Comparison of ENCODE assay signal across 2 cellular contexts in the genomic region with DNA sequence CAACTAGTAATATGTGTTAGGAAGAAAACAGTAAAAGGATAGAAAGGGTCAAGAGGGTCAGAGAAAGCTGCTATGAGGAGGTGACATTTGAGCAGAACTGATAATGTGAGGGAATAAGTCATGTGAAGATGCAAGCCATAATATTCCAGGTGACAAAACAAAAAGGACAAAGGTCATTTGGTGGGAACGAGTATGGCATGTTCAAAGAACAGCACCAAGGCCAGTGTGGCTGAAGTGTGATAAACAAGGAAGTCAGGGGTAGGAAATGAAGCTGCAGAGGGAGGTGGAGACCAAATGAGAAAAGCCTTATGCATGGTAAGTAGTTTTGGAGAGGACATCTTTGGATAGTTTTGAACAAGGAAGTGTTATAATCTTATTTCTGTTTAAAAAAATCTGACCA.
TF ChIP-seq lines count a peak whose summit lies in the region.

No MANE protein-coding gene starts in this region.

TF ChIP-seq in GM12878, 131 proteins besides CTCF, POLR2A, EP300 and RAD21:
- TF ChIP-seq IKZF1 (conservative IDR thresholded peaks at IDR 0.05) (peak; percentile 45), IKZF2 (IDR thresholded peaks at IDR 0.05) (peak; percentile 25 to 30; a peak in 2 of 4 replicates), POLR2AphosphoS2 (IDR thresholded peaks at IDR 0.05; ENCODE audit: low read depth, low read length) (no peak)

TF ChIP-seq in liver, 16 proteins besides CTCF, POLR2A, EP300 and RAD21:
- TF ChIP-seq, protein P1, sequence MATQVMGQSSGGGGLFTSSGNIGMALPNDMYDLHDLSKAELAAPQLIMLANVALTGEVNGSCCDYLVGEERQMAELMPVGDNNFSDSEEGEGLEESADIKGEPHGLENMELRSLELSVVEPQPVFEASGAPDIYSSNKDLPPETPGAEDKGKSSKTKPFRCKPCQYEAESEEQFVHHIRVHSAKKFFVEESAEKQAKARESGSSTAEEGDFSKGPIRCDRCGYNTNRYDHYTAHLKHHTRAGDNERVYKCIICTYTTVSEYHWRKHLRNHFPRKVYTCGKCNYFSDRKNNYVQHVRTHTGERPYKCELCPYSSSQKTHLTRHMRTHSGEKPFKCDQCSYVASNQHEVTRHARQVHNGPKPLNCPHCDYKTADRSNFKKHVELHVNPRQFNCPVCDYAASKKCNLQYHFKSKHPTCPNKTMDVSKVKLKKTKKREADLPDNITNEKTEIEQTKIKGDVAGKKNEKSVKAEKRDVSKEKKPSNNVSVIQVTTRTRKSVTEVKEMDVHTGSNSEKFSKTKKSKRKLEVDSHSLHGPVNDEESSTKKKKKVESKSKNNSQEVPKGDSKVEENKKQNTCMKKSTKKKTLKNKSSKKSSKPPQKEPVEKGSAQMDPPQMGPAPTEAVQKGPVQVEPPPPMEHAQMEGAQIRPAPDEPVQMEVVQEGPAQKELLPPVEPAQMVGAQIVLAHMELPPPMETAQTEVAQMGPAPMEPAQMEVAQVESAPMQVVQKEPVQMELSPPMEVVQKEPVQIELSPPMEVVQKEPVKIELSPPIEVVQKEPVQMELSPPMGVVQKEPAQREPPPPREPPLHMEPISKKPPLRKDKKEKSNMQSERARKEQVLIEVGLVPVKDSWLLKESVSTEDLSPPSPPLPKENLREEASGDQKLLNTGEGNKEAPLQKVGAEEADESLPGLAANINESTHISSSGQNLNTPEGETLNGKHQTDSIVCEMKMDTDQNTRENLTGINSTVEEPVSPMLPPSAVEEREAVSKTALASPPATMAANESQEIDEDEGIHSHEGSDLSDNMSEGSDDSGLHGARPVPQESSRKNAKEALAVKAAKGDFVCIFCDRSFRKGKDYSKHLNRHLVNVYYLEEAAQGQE (IDR thresholded peaks at IDR 0.05): no peak
- no peak for TF ChIP-seq YY1 (IDR thresholded peaks at IDR 0.05)
- TF ChIP-seq HNF4A (conservative IDR thresholded peaks at IDR 0.05): peak; percentile 70
- TF ChIP-seq NR2F2 (IDR thresholded peaks at IDR 0.05): peak; percentile 12
- TF ChIP-seq, protein P2, sequence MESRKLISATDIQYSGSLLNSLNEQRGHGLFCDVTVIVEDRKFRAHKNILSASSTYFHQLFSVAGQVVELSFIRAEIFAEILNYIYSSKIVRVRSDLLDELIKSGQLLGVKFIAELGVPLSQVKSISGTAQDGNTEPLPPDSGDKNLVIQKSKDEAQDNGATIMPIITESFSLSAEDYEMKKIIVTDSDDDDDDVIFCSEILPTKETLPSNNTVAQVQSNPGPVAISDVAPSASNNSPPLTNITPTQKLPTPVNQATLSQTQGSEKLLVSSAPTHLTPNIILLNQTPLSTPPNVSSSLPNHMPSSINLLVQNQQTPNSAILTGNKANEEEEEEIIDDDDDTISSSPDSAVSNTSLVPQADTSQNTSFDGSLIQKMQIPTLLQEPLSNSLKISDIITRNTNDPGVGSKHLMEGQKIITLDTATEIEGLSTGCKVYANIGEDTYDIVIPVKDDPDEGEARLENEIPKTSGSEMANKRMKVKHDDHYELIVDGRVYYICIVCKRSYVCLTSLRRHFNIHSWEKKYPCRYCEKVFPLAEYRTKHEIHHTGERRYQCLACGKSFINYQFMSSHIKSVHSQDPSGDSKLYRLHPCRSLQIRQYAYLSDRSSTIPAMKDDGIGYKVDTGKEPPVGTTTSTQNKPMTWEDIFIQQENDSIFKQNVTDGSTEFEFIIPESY (IDR thresholded peaks at IDR 0.05): no peak
- peak; percentile 35 for TF ChIP-seq HNF4G (IDR thresholded peaks at IDR 0.05)
- no peak for TF ChIP-seq FOXA1 (IDR thresholded peaks at IDR 0.05)
- peak; percentile 42 for TF ChIP-seq SP1 (IDR thresholded peaks at IDR 0.05)
- TF ChIP-seq, protein P3, sequence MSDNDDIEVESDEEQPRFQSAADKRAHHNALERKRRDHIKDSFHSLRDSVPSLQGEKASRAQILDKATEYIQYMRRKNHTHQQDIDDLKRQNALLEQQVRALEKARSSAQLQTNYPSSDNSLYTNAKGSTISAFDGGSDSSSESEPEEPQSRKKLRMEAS (IDR thresholded peaks at IDR 0.05): peak; percentile 26
- TF ChIP-seq GABPA (IDR thresholded peaks at IDR 0.05 in 1 of 2, conservative IDR thresholded peaks at IDR 0.05 in 1 of 2): no peak
- TF ChIP-seq RXRA (IDR thresholded peaks at IDR 0.05): peak in 1 of 2 donors; percentile 38
- TF ChIP-seq JUND (IDR thresholded peaks at IDR 0.05): no peak
